1 cellular context compared by ENCODE assay signal in genomic region chr16:88306860-88307545, GRCh38.
A peak's percentile ranks its signal among the peaks of the same experiment; 100 is the strongest.
TF ChIP-seq lines count a peak whose summit lies in the region.

No MANE protein-coding gene starts in this region.

TF ChIP-seq in K562, 482 proteins besides CTCF, POLR2A, EP300 and RAD21 (continued from another document and continues in another):
- no peak for TF ChIP-seq ZBTB43 (CRISPR knock-in tag; IDR thresholded peaks at IDR 0.05)
- TF ChIP-seq ZNF354B (CRISPR knock-in tag; IDR thresholded peaks at IDR 0.05): no peak
- no peak for TF ChIP-seq POLR3G (IDR thresholded peaks at IDR 0.05; ENCODE audit: extremely low read depth, insufficient read length, insufficient replicate concordance)
- no peak for TF ChIP-seq FOXP1 (CRISPR knock-in tag; IDR thresholded peaks at IDR 0.05)
- TF ChIP-seq MITF (IDR thresholded peaks at IDR 0.05): no peak
- no peak for TF ChIP-seq WHSC1 (IDR thresholded peaks at IDR 0.05; ENCODE audit: low read length)
- TF ChIP-seq MTA3 (IDR thresholded peaks at IDR 0.05; ENCODE audit: borderline replicate concordance): 0 out of 2 replicates have a peak, but pooled peaks have one; percentile 20
- TF ChIP-seq ZNF24 (IDR thresholded peaks at IDR 0.05): peak; percentile 48; the same call in 1 of the 2 replicates
- TF ChIP-seq HIVEP1 (CRISPR knock-in tag; IDR thresholded peaks at IDR 0.05): no peak
- TF ChIP-seq TCF3 (CRISPR knock-in tag; IDR thresholded peaks at IDR 0.05): peak; percentile 46; the same call in 1 of the 2 replicates
- TF ChIP-seq POU5F1 (IDR thresholded peaks at IDR 0.05; ENCODE audit: borderline replicate concordance, low read depth, low read length, partially characterized antibody): no peak
- peak; percentile 22; the same call in 1 of the 2 replicates for TF ChIP-seq ZNF316 (IDR thresholded peaks at IDR 0.05)
- 0 out of 2 replicates have a peak, but pooled peaks have one; percentile 36 for TF ChIP-seq C11orf30 (IDR thresholded peaks at IDR 0.05; ENCODE audit: low read depth)
- no peak for TF ChIP-seq CHCHD3 (CRISPR knock-in tag; IDR thresholded peaks at IDR 0.05)
- no peak for TF ChIP-seq MBD1 (CRISPR knock-in tag; IDR thresholded peaks at IDR 0.05)
- TF ChIP-seq POLR2B (IDR thresholded peaks at IDR 0.05; ENCODE audit: low read depth, partially characterized antibody): no peak
- no peak for TF ChIP-seq ELK1 (CRISPR knock-in tag; IDR thresholded peaks at IDR 0.05)
- no peak for TF ChIP-seq BMI1 (IDR thresholded peaks at IDR 0.05; ENCODE audit: low read length)
- TF ChIP-seq HMG20A (CRISPR knock-in tag; conservative IDR thresholded peaks at IDR 0.05): no peak
- no peak for TF ChIP-seq HNRNPK (IDR thresholded peaks at IDR 0.05; ENCODE audit: low read depth, low read length, poor library complexity, severe bottlenecking)
- no peak for TF ChIP-seq RBM17 (IDR thresholded peaks at IDR 0.05; ENCODE audit: borderline replicate concordance, low read depth, low read length)
- TF ChIP-seq DPF2 (IDR thresholded peaks at IDR 0.05): 0 out of 2 replicates have a peak, but pooled peaks have one; percentile 19
- no peak for TF ChIP-seq ZNF609 (CRISPR knock-in tag; IDR thresholded peaks at IDR 0.05; ENCODE audit: borderline replicate concordance)
- no peak for TF ChIP-seq ZNF79 (CRISPR knock-in tag; IDR thresholded peaks at IDR 0.05; ENCODE audit: low read depth)
- no peak for TF ChIP-seq MLLT1 (IDR thresholded peaks at IDR 0.05)
- no peak for TF ChIP-seq TBL1XR1 (IDR thresholded peaks at IDR 0.05; ENCODE audit: low read length in 2 of 2)
- no peak for TF ChIP-seq ZKSCAN8 (CRISPR knock-in tag; IDR thresholded peaks at IDR 0.05)
- TF ChIP-seq TRIM24 (IDR thresholded peaks at IDR 0.05): 0 out of 4 replicates have a peak, but pooled peaks of 1 of the 2 experiments have one; percentile 39
- TF ChIP-seq HNRNPUL1 (IDR thresholded peaks at IDR 0.05; ENCODE audit: low read length): no peak
- peak; percentile 75; the same call in 1 of the 2 replicates for TF ChIP-seq MIER1 (IDR thresholded peaks at IDR 0.05; ENCODE audit: low read depth)
- TF ChIP-seq MAFK (IDR thresholded peaks at IDR 0.05; ENCODE audit: low read length): peak; percentile 25; the same call in 1 of the 2 replicates
- no peak for TF ChIP-seq ZFP1 (CRISPR knock-in tag; IDR thresholded peaks at IDR 0.05)
- TF ChIP-seq ZNF121 (CRISPR knock-in tag; conservative IDR thresholded peaks at IDR 0.05): no peak
- TF ChIP-seq VEZF1 (CRISPR knock-in tag; IDR thresholded peaks at IDR 0.05): peak; percentile 75
- peak; percentile 85 for TF ChIP-seq CEBPB (tag; IDR thresholded peaks at IDR 0.05)
- no peak for TF ChIP-seq SMARCC2 (IDR thresholded peaks at IDR 0.05; ENCODE audit: low read depth)
- no peak for TF ChIP-seq BRCA1 (IDR thresholded peaks at IDR 0.05)
- no peak for TF ChIP-seq BRCA1 (CRISPR knock-in tag; IDR thresholded peaks at IDR 0.05)
- no peak for TF ChIP-seq TEAD2 (tag; IDR thresholded peaks at IDR 0.05)
- TF ChIP-seq ZHX1 (conservative IDR thresholded peaks at IDR 0.05; ENCODE audit: low read length): no peak
- no peak for TF ChIP-seq NFIC (IDR thresholded peaks at IDR 0.05)
- TF ChIP-seq SIN3B (IDR thresholded peaks at IDR 0.05; ENCODE audit: low read depth): no peak
- TF ChIP-seq ESRRB (CRISPR knock-in tag; IDR thresholded peaks at IDR 0.05; ENCODE audit: borderline replicate concordance): no peak
- TF ChIP-seq MYC (IDR thresholded peaks at IDR 0.05; ENCODE audit: low read depth, low read length): no peak
- no peak for TF ChIP-seq MYC (CRISPR knock-in tag; IDR thresholded peaks at IDR 0.05; ENCODE audit: borderline replicate concordance, low read depth)
- 0 out of 2 replicates have a peak, but pooled peaks have one; percentile 63 for TF ChIP-seq BACH1 (tag; IDR thresholded peaks at IDR 0.05)
- TF ChIP-seq PBX2 (CRISPR knock-in tag; IDR thresholded peaks at IDR 0.05; ENCODE audit: low read depth): no peak
- TF ChIP-seq PBX2 (tag; conservative IDR thresholded peaks at IDR 0.05; ENCODE audit: low read depth): 0 out of 2 replicates have a peak, but pooled peaks have one; percentile 13
- peak; percentile 50 for TF ChIP-seq CBFA2T3 (IDR thresholded peaks at IDR 0.05)
- 0 out of 2 replicates have a peak, but pooled peaks have one; percentile 25 for TF ChIP-seq MAFG (tag; conservative IDR thresholded peaks at IDR 0.05)
- no peak for TF ChIP-seq RBM39 (optimal IDR thresholded peaks at IDR 0.05; ENCODE audit: low read depth, low read length)
